Comparison of ENCODE assay signal across 9 cellular contexts in genomic region chr1:4778056-4778455, GRCh38.
DNase-seq lines count a peak whose midpoint lies in the region; ATAC-seq and TF ChIP-seq lines count a peak whose summit lies in the region.
"Had no signal": no experiment of that assay in that cellular context is flagged by ENCODE, and none has a peak within 500 bp of the region (broad histone marks: within the 10 kb centered on the region; RNA-seq: fewer than 3 reads in every experiment).

No MANE protein-coding gene starts in this region.

- WGBS in mammary epithelial cell (ENCODE audit: low coverage, missing lambda C conversion rate), result 64% methylated on average over 5 of the region's 7 CpGs
- WGBS in mesendoderm (ENCODE audit: extremely low coverage, insufficient coverage, low lambda C conversion rate), result no CpG with 5 or more reads among the region's 7 CpGs

- H4K5ac ChIP-seq in mesendoderm (ENCODE audit: low read length), result no peak overlapping the region

- no peaks in the 10 kb centered on the region for H3K27me3 Mint-ChIP-seq in activated CD4-positive, alpha-beta T cell treated with anti-CD3 and anti-CD28 coated beads, Interleukin-2, amount 10 ng/mL, durations not matched to agents 24 days and 14 days
- H3K27me3 Mint-ChIP-seq in naive thymus-derived CD4-positive, alpha-beta T cell, result no peaks in the 10 kb centered on the region

- POLR2A ChIA-PET in naive thymus-derived CD4-positive, alpha-beta T cell (lab: Charles Lee), result interaction anchor here (0.6 kb wide), 1 partner anchor 667 kb away, joined by 3 read pairs; no protein-coding TSS in a partner anchor

- no peak overlapping the region for H3K4me3 ChIP-seq in BE2C (ENCODE audit: low read depth, low read length)
- no peak overlapping the region for H3K4me3 ChIP-seq in LNCaP clone FGC (ENCODE audit: low read depth, low read length)
- H3K4me3 ChIP-seq in mammary epithelial cell (replicated peaks in 1 of 3; ENCODE audit: insufficient read depth in 1 of 3, low read depth in 2 of 3, low read length in 3 of 3), result no peak overlapping the region
- no peak overlapping the region for H3K4me3 ChIP-seq in mesendoderm (ENCODE audit: low read length)
- no peak overlapping the region for H3K4me3 ChIP-seq in naive thymus-derived CD4-positive, alpha-beta T cell (ENCODE audit: low read length)

- H3K27me3 ChIP-seq in BE2C, result no peaks in the 10 kb centered on the region
- H3K27me3 ChIP-seq in mammary epithelial cell (ENCODE audit: insufficient read depth, low read length), result no peaks in the 10 kb centered on the region
- H3K27me3 ChIP-seq in mesendoderm (ENCODE audit: insufficient read depth, low read length, poor library complexity), result no peaks in the 10 kb centered on the region
- H3K27me3 ChIP-seq in naive thymus-derived CD4-positive, alpha-beta T cell (ENCODE audit: control insufficient read depth in 2 of 2, insufficient read depth in 2 of 2, low read length in 2 of 2), result no peaks in the 10 kb centered on the region

- no peak overlapping the region for H3K23ac ChIP-seq in mesendoderm (ENCODE audit: low read length)

- H4K8ac ChIP-seq in mesendoderm (ENCODE audit: low read depth, low read length), result no peak overlapping the region

- H2AK5ac ChIP-seq in mesendoderm (ENCODE audit: low read length), result no peak overlapping the region

- H3K4ac ChIP-seq in mesendoderm (ENCODE audit: low read depth, low read length), result no peak overlapping the region

- no peak overlapping the region for H3K4me3 Mint-ChIP-seq in activated CD4-positive, alpha-beta T cell treated with anti-CD3 and anti-CD28 coated beads, Interleukin-2, amount 10 ng/mL, durations not matched to agents 24 days and 14 days
- H3K4me3 Mint-ChIP-seq in naive thymus-derived CD4-positive, alpha-beta T cell, result no peak overlapping the region

- H3K9ac ChIP-seq in mammary epithelial cell (ENCODE audit: insufficient read depth, low read length) (no peak overlapping the region), mesendoderm (ENCODE audit: low read length) (no peak overlapping the region)

- H2BK120ac ChIP-seq in mesendoderm (ENCODE audit: low read depth, low read length), result no peak overlapping the region

- no peak overlapping the region for H3K56ac ChIP-seq in mesendoderm (ENCODE audit: low read length)

- H2BK5ac ChIP-seq in mesendoderm (ENCODE audit: low read length), result no peak overlapping the region

- H2BK15ac ChIP-seq in mesendoderm (replicated peaks; ENCODE audit: low read depth), result no peak overlapping the region

- DNase-seq in BE2C, result peak; percentile 28
- DNase-seq in LNCaP clone FGC (ENCODE audit: low read depth), result no peak
- DNase-seq in mammary epithelial cell, result no peak
- DNase-seq in mesendoderm, result peak; percentile 39
- DNase-seq in activated CD4-positive, alpha-beta T cell treated with anti-CD3 and anti-CD28 coated beads, Interleukin-2, amount 10 ng/mL, durations not matched to agents 24 days and 14 days, result no peak
- no peak for DNase-seq in naive thymus-derived CD4-positive, alpha-beta T cell
- DNase-seq: RPMI8226 had no signal

- TF ChIP-seq CTCF in BE2C (IDR thresholded peaks at IDR 0.05; ENCODE audit: low read depth, low read length) (no peak), LNCaP clone FGC (IDR thresholded peaks at IDR 0.05; ENCODE audit: control insufficient read depth, extremely low read depth, insufficient read depth) (peak; percentile 68), mammary epithelial cell (conservative IDR thresholded peaks at IDR 0.05 in 1 of 2, IDR thresholded peaks at IDR 0.05 in 1 of 2; ENCODE audit: extremely low read depth in 1 of 2, insufficient read depth in 1 of 2, low read depth in 1 of 2, low read length in 2 of 2) (peak; percentile 10 to 39)

- H3K9me3 ChIP-seq in BE2C, result no peaks in the 10 kb centered on the region
- H3K9me3 ChIP-seq in mammary epithelial cell (replicated peaks; ENCODE audit: insufficient read depth, low read length), result no peaks in the 10 kb centered on the region
- H3K9me3 ChIP-seq in naive thymus-derived CD4-positive, alpha-beta T cell (ENCODE audit: control insufficient read depth in 2 of 3, low read length in 3 of 3), result no peaks in the 10 kb centered on the region

- CTCF ChIA-PET in mammary epithelial cell (lab: Charles Lee; ENCODE audit: low non-redundant PET), result no interaction called here
- CTCF ChIA-PET in naive thymus-derived CD4-positive, alpha-beta T cell (lab: Charles Lee), result no interaction called here

- BruUV-seq in mammary epithelial cell (replicated peaks; lab: Mats Ljungman, UMichigan), result no TSS peak

- H3K4me2 ChIP-seq in mammary epithelial cell (ENCODE audit: insufficient read depth, low read depth, low read length), result no peak overlapping the region
- H3K4me2 ChIP-seq in mesendoderm (ENCODE audit: low read length), result no peak overlapping the region

- H3K4me1 ChIP-seq in BE2C, result no peaks in the 10 kb centered on the region
- no peaks in the 10 kb centered on the region for H3K4me1 ChIP-seq in mammary epithelial cell (ENCODE audit: insufficient read depth, low read length)
- H3K4me1 ChIP-seq in mesendoderm (ENCODE audit: control insufficient read depth, low read depth, low read length), result no peaks in the 10 kb centered on the region
- H3K4me1 ChIP-seq in naive thymus-derived CD4-positive, alpha-beta T cell (ENCODE audit: control insufficient read depth in 2 of 2, insufficient read depth in 2 of 2, low read length in 2 of 2), result no peaks in the 10 kb centered on the region

- H3K79me2 ChIP-seq in mammary epithelial cell (ENCODE audit: insufficient read depth, low read length) (no peaks in the 10 kb centered on the region), mesendoderm (ENCODE audit: control insufficient read depth, insufficient read depth, low read length) (no peaks in the 10 kb centered on the region)

- in situ Hi-C loops in mammary epithelial cell (cut with MboI; ENCODE audit: low sequenced_read_pairs in 2 of 2), result no loop called here

- dilution Hi-C loops in mammary epithelial cell (cut with HindIII; ENCODE audit: low sequenced_read_pairs), result no loop called here

- H3K27ac ChIP-seq in mammary epithelial cell (ENCODE audit: insufficient read depth, low read depth, low read length) (no peak overlapping the region), mesendoderm (ENCODE audit: low read depth, low read length) (no peak overlapping the region)
- H3K27ac ChIP-seq in naive thymus-derived CD4-positive, alpha-beta T cell (ENCODE audit: low read depth, low read length), result no peak overlapping the region

- no peaks in the 10 kb centered on the region for H3K79me1 ChIP-seq in mesendoderm (ENCODE audit: low read length)

- H3K36me3 ChIP-seq in BE2C (no peaks in the 10 kb centered on the region), mammary epithelial cell (ENCODE audit: insufficient read depth, low read length) (no peaks in the 10 kb centered on the region), mesendoderm (ENCODE audit: control insufficient read depth, insufficient read depth, low read length) (no peaks in the 10 kb centered on the region)
- H3K36me3 ChIP-seq in naive thymus-derived CD4-positive, alpha-beta T cell (ENCODE audit: control insufficient read depth in 2 of 3, insufficient read depth in 3 of 3, low read length in 3 of 3), result no peaks in the 10 kb centered on the region

- H2AFZ ChIP-seq in mammary epithelial cell (ENCODE audit: low read depth, low read length), result no peak overlapping the region

- no peaks in the 10 kb centered on the region for H3K9me3 Mint-ChIP-seq in activated CD4-positive, alpha-beta T cell treated with anti-CD3 and anti-CD28 coated beads, Interleukin-2, amount 10 ng/mL, durations not matched to agents 24 days and 14 days
- H3K9me3 Mint-ChIP-seq in naive thymus-derived CD4-positive, alpha-beta T cell, result no peaks in the 10 kb centered on the region

- H3K4me1 Mint-ChIP-seq in activated CD4-positive, alpha-beta T cell treated with anti-CD3 and anti-CD28 coated beads, Interleukin-2, amount 10 ng/mL, durations not matched to agents 24 days and 14 days, result no peaks in the 10 kb centered on the region
- H3K4me1 Mint-ChIP-seq in naive thymus-derived CD4-positive, alpha-beta T cell, result no peaks in the 10 kb centered on the region

- no peak overlapping the region for H3K27ac Mint-ChIP-seq in activated CD4-positive, alpha-beta T cell treated with anti-CD3 and anti-CD28 coated beads, Interleukin-2, amount 10 ng/mL, durations not matched to agents 24 days and 14 days
- H3K27ac Mint-ChIP-seq in naive thymus-derived CD4-positive, alpha-beta T cell, result no peak overlapping the region

- no peaks in the 10 kb centered on the region for H4K20me1 ChIP-seq in mammary epithelial cell (ENCODE audit: insufficient read depth, low read length)

- ATAC-seq in GM18873 (IDR thresholded peaks at IDR 0.05; ENCODE audit: low FRiP score, unreplicated experiment), result no peak
- ATAC-seq in naive thymus-derived CD4-positive, alpha-beta T cell, result no peak
- ATAC-seq in HG02870 (IDR thresholded peaks at IDR 0.05; ENCODE audit: unreplicated experiment), result no peak

- H3K18ac ChIP-seq in mesendoderm (ENCODE audit: low read length), result no peak overlapping the region

- H3K36me3 Mint-ChIP-seq in activated CD4-positive, alpha-beta T cell treated with anti-CD3 and anti-CD28 coated beads, Interleukin-2, amount 10 ng/mL, durations not matched to agents 24 days and 14 days (ENCODE audit: low read depth), result no peaks in the 10 kb centered on the region
- H3K36me3 Mint-ChIP-seq in naive thymus-derived CD4-positive, alpha-beta T cell, result no peaks in the 10 kb centered on the region

- intact Hi-C loops in mammary epithelial cell (cut with micrococcal nuclease), result no loop called here
- intact Hi-C loops in activated CD4-positive, alpha-beta T cell treated with anti-CD3 and anti-CD28 coated beads, Interleukin-2, amount 10 ng/mL, durations not matched to agents 24 days and 14 days (cut with micrococcal nuclease), result no loop called here
- intact Hi-C loops in naive thymus-derived CD4-positive, alpha-beta T cell (cut with micrococcal nuclease), result no loop called here

Comparison
In these comparisons a context has a peak if more than half of its experiments do, and no peak if none do; other contexts are left out.
1. DNase-seq: peak in BE2C (single experiment) and mesendoderm (single experiment); none in LNCaP clone FGC (single experiment), mammary epithelial cell (single experiment), activated CD4-positive, alpha-beta T cell treated with anti-CD3 and anti-CD28 coated beads, Interleukin-2, amount 10 ng/mL, durations not matched to agents 24 days and 14 days (single experiment) and naive thymus-derived CD4-positive, alpha-beta T cell (0 of 9).